Comparison of ENCODE assay signal across 2 cellular contexts in the genomic region with DNA sequence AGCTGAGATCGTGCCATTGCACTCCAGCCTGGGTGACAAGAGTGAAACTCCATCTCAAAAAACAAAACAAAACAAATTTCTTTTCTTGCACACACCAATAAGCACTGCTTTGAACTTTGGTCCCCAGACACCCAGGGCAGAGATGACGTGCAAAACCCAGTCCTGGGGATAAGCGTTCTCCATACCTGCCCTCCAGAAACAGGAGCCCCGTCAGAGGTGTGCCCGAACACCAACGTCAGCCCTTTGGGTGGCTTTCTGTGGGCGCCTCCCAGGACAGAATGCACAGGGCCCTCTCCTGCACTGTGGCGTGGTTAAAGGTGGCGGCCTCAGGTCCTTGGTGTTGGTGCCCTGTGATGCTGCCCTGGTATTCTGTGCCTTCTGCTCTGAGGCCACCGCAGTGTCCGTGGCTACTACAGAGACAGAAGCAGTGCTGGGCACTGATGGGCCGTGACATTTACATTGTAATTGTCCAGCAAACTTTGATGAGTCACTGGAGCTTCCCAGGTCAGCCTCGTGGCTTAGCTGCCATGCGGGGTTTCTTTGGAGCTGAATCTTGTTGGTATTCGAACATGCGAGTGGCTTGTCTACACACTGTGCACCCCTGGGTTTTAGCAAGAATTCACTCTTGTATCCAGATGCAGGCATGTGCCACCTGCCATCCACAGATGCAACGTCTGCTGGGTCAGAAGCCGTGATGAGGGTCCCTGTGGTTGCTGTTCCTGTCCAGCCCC.
TF ChIP-seq lines count a peak whose summit lies in the region.

No MANE protein-coding gene starts in this region.

TF ChIP-seq in K562, 482 proteins besides CTCF, POLR2A, EP300 and RAD21 (continued from another document):
- TF ChIP-seq, protein P1, sequence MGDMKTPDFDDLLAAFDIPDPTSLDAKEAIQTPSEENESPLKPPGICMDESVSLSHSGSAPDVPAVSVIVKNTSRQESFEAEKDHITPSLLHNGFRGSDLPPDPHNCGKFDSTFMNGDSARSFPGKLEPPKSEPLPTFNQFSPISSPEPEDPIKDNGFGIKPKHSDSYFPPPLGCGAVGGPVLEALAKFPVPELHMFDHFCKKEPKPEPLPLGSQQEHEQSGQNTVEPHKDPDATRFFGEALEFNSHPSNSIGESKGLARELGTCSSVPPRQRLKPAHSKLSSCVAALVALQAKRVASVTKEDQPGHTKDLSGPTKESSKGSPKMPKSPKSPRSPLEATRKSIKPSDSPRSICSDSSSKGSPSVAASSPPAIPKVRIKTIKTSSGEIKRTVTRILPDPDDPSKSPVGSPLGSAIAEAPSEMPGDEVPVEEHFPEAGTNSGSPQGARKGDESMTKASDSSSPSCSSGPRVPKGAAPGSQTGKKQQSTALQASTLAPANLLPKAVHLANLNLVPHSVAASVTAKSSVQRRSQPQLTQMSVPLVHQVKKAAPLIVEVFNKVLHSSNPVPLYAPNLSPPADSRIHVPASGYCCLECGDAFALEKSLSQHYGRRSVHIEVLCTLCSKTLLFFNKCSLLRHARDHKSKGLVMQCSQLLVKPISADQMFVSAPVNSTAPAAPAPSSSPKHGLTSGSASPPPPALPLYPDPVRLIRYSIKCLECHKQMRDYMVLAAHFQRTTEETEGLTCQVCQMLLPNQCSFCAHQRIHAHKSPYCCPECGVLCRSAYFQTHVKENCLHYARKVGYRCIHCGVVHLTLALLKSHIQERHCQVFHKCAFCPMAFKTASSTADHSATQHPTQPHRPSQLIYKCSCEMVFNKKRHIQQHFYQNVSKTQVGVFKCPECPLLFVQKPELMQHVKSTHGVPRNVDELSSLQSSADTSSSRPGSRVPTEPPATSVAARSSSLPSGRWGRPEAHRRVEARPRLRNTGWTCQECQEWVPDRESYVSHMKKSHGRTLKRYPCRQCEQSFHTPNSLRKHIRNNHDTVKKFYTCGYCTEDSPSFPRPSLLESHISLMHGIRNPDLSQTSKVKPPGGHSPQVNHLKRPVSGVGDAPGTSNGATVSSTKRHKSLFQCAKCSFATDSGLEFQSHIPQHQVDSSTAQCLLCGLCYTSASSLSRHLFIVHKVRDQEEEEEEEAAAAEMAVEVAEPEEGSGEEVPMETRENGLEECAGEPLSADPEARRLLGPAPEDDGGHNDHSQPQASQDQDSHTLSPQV (IDR thresholded peaks at IDR 0.05) = 0 out of 2 replicates have a peak, but pooled peaks have one; percentile 48
- TF ChIP-seq, protein P2, sequence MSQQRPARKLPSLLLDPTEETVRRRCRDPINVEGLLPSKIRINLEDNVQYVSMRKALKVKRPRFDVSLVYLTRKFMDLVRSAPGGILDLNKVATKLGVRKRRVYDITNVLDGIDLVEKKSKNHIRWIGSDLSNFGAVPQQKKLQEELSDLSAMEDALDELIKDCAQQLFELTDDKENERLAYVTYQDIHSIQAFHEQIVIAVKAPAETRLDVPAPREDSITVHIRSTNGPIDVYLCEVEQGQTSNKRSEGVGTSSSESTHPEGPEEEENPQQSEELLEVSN (IDR thresholded peaks at IDR 0.05; ENCODE audit: borderline replicate concordance in 1 of 2, extremely low read depth in 1 of 2, insufficient read depth in 1 of 2, insufficient read length in 1 of 2, low read depth in 1 of 2, low read length in 1 of 2, poor library complexity in 1 of 2, severe bottlenecking in 1 of 2) = peak; percentile 16 to 38
- TF ChIP-seq ZNF316 (IDR thresholded peaks at IDR 0.05) (peak; percentile 27; the same call in 1 of the 2 replicates), MAFK (IDR thresholded peaks at IDR 0.05; ENCODE audit: low read length) (peak; percentile 19; the same call in 1 of the 2 replicates), NONO (IDR thresholded peaks at IDR 0.05; ENCODE audit: low read depth in 2 of 2, low read length in 1 of 2) (no peak), FOSL1 (tag; conservative IDR thresholded peaks at IDR 0.05) (peak; percentile 40; the same call in 1 of the 2 replicates), RBM15 (IDR thresholded peaks at IDR 0.05; ENCODE audit: insufficient read depth, low read length) (no peak), SMARCA4 (IDR thresholded peaks at IDR 0.05) (no peak)
- TF ChIP-seq, protein P3, sequence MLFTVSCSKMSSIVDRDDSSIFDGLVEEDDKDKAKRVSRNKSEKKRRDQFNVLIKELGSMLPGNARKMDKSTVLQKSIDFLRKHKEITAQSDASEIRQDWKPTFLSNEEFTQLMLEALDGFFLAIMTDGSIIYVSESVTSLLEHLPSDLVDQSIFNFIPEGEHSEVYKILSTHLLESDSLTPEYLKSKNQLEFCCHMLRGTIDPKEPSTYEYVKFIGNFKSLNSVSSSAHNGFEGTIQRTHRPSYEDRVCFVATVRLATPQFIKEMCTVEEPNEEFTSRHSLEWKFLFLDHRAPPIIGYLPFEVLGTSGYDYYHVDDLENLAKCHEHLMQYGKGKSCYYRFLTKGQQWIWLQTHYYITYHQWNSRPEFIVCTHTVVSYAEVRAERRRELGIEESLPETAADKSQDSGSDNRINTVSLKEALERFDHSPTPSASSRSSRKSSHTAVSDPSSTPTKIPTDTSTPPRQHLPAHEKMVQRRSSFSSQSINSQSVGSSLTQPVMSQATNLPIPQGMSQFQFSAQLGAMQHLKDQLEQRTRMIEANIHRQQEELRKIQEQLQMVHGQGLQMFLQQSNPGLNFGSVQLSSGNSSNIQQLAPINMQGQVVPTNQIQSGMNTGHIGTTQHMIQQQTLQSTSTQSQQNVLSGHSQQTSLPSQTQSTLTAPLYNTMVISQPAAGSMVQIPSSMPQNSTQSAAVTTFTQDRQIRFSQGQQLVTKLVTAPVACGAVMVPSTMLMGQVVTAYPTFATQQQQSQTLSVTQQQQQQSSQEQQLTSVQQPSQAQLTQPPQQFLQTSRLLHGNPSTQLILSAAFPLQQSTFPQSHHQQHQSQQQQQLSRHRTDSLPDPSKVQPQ (CRISPR knock-in tag; IDR thresholded peaks at IDR 0.05; ENCODE audit: borderline replicate concordance) = no peak
- TF ChIP-seq, protein P4, sequence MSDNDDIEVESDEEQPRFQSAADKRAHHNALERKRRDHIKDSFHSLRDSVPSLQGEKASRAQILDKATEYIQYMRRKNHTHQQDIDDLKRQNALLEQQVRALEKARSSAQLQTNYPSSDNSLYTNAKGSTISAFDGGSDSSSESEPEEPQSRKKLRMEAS (CRISPR knock-in tag; IDR thresholded peaks at IDR 0.05) = peak; percentile 30; the same call in 1 of the 2 replicates
TF ChIP-seq in K562: peak in this region for 11.

TF ChIP-seq in HepG2, 621 proteins besides CTCF, POLR2A, EP300 and RAD21 (continued from another document and continues in another):
- TF ChIP-seq, protein P5, sequence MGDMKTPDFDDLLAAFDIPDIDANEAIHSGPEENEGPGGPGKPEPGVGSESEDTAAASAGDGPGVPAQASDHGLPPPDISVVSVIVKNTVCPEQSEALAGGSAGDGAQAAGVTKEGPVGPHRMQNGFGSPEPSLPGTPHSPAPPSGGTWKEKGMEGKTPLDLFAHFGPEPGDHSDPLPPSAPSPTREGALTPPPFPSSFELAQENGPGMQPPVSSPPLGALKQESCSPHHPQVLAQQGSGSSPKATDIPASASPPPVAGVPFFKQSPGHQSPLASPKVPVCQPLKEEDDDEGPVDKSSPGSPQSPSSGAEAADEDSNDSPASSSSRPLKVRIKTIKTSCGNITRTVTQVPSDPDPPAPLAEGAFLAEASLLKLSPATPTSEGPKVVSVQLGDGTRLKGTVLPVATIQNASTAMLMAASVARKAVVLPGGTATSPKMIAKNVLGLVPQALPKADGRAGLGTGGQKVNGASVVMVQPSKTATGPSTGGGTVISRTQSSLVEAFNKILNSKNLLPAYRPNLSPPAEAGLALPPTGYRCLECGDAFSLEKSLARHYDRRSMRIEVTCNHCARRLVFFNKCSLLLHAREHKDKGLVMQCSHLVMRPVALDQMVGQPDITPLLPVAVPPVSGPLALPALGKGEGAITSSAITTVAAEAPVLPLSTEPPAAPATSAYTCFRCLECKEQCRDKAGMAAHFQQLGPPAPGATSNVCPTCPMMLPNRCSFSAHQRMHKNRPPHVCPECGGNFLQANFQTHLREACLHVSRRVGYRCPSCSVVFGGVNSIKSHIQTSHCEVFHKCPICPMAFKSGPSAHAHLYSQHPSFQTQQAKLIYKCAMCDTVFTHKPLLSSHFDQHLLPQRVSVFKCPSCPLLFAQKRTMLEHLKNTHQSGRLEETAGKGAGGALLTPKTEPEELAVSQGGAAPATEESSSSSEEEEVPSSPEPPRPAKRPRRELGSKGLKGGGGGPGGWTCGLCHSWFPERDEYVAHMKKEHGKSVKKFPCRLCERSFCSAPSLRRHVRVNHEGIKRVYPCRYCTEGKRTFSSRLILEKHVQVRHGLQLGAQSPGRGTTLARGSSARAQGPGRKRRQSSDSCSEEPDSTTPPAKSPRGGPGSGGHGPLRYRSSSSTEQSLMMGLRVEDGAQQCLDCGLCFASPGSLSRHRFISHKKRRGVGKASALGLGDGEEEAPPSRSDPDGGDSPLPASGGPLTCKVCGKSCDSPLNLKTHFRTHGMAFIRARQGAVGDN (CRISPR knock-in tag; IDR thresholded peaks at IDR 0.05) = peak; percentile 40
- TF ChIP-seq, protein P6, sequence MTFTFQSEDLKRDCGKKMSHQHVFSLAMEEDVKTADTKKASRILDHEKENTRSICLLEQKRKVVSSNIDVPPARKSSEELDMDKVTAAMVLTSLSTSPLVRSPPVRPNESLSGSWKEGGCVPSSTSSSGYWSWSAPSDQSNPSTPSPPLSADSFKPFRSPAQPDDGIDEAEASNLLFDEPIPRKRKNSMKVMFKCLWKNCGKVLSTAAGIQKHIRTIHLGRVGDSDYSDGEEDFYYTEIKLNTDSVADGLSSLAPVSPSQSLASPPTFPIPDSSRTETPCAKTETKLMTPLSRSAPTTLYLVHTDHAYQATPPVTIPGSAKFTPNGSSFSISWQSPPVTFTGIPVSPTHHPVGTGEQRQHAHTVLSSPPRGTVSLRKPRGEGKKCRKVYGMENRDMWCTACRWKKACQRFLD (CRISPR knock-in tag; IDR thresholded peaks at IDR 0.05; ENCODE audit: borderline replicate concordance) = no peak
- TF ChIP-seq, protein P7, sequence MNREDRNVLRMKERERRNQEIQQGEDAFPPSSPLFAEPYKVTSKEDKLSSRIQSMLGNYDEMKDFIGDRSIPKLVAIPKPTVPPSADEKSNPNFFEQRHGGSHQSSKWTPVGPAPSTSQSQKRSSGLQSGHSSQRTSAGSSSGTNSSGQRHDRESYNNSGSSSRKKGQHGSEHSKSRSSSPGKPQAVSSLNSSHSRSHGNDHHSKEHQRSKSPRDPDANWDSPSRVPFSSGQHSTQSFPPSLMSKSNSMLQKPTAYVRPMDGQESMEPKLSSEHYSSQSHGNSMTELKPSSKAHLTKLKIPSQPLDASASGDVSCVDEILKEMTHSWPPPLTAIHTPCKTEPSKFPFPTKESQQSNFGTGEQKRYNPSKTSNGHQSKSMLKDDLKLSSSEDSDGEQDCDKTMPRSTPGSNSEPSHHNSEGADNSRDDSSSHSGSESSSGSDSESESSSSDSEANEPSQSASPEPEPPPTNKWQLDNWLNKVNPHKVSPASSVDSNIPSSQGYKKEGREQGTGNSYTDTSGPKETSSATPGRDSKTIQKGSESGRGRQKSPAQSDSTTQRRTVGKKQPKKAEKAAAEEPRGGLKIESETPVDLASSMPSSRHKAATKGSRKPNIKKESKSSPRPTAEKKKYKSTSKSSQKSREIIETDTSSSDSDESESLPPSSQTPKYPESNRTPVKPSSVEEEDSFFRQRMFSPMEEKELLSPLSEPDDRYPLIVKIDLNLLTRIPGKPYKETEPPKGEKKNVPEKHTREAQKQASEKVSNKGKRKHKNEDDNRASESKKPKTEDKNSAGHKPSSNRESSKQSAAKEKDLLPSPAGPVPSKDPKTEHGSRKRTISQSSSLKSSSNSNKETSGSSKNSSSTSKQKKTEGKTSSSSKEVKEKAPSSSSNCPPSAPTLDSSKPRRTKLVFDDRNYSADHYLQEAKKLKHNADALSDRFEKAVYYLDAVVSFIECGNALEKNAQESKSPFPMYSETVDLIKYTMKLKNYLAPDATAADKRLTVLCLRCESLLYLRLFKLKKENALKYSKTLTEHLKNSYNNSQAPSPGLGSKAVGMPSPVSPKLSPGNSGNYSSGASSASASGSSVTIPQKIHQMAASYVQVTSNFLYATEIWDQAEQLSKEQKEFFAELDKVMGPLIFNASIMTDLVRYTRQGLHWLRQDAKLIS (CRISPR knock-in tag; IDR thresholded peaks at IDR 0.05) = no peak
- no peak for TF ChIP-seq ZNF629 (CRISPR knock-in tag; conservative IDR thresholded peaks at IDR 0.05)
- TF ChIP-seq ZNF501 (CRISPR knock-in tag; IDR thresholded peaks at IDR 0.05) = no peak
- TF ChIP-seq, protein P8, sequence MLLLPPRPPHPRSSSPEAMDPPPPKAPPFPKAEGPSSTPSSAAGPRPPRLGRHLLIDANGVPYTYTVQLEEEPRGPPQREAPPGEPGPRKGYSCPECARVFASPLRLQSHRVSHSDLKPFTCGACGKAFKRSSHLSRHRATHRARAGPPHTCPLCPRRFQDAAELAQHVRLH (CRISPR knock-in tag; IDR thresholded peaks at IDR 0.05; ENCODE audit: borderline replicate concordance, low read depth) = no peak
- TF ChIP-seq ZNF138 (CRISPR knock-in tag; IDR thresholded peaks at IDR 0.05; ENCODE audit: low read depth) = no peak
- TF ChIP-seq SAP130 (CRISPR knock-in tag; IDR thresholded peaks at IDR 0.05; ENCODE audit: low read depth) = 0 out of 2 replicates have a peak, but pooled peaks have one; percentile 23
- TF ChIP-seq ZNF703 (CRISPR knock-in tag; IDR thresholded peaks at IDR 0.05; ENCODE audit: borderline replicate concordance) = no peak
- TF ChIP-seq, protein P9, sequence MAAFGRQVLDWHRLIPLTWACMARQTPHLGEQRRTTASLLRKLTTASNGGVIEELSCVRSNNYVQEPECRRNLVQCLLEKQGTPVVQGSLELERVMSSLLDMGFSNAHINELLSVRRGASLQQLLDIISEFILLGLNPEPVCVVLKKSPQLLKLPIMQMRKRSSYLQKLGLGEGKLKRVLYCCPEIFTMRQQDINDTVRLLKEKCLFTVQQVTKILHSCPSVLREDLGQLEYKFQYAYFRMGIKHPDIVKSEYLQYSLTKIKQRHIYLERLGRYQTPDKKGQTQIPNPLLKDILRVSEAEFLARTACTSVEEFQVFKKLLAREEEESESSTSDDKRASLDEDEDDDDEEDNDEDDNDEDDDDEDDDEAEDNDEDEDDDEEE (CRISPR knock-in tag; IDR thresholded peaks at IDR 0.05) = no peak
- TF ChIP-seq, protein P10, sequence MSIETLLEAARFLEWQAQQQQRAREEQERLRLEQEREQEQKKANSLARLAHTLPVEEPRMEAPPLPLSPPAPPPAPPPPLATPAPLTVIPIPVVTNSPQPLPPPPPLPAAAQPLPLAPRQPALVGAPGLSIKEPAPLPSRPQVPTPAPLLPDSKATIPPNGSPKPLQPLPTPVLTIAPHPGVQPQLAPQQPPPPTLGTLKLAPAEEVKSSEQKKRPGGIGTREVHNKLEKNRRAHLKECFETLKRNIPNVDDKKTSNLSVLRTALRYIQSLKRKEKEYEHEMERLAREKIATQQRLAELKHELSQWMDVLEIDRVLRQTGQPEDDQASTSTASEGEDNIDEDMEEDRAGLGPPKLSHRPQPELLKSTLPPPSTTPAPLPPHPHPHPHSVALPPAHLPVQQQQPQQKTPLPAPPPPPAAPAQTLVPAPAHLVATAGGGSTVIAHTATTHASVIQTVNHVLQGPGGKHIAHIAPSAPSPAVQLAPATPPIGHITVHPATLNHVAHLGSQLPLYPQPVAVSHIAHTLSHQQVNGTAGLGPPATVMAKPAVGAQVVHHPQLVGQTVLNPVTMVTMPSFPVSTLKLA (IDR thresholded peaks at IDR 0.05) = no peak
